Comparison of ENCODE assay signal across 8 cellular contexts in genomic region chr12:131894981-131895639, GRCh38.
DNase-seq lines count a peak whose midpoint lies in the region; ATAC-seq, FAIRE-seq and TF ChIP-seq lines count a peak whose summit lies in the region.

No MANE protein-coding gene starts in this region.

- TF ChIP-seq CTCF in HL-60 (IDR thresholded peaks at IDR 0.05; ENCODE audit: insufficient read depth, low read length): no peak

- H3K9me3 ChIP-seq in ES-I3 (ENCODE audit: control insufficient read depth, insufficient read depth, low read length) (no peaks in the 10 kb centered on the region), stomach smooth muscle (ENCODE audit: control insufficient read depth in 2 of 2, low read length in 2 of 2) (no peaks in the 10 kb centered on the region)

- ATAC-seq in HG03039 (IDR thresholded peaks at IDR 0.05; ENCODE audit: unreplicated experiment): no peak

- H3K4me3 ChIP-seq in HL-60 (replicated peaks; ENCODE audit: insufficient read depth, low read length) (peak overlapping the region; percentile 64), stomach smooth muscle (ENCODE audit: low read length in 2 of 2) (peak overlapping the region; percentile 84 to 85)

- H3K36me3 ChIP-seq in ES-I3 (ENCODE audit: insufficient read depth, low read length) (no peaks in the 10 kb centered on the region), stomach smooth muscle (ENCODE audit: control insufficient read depth in 2 of 2, insufficient read depth in 2 of 2, low read length in 2 of 2) (peaks cover 0 to 2% of the 10 kb centered on the region in 2 donors)

- H3K4me1 ChIP-seq in ES-I3 (ENCODE audit: insufficient read depth, low read length) (peaks cover 11% of the 10 kb centered on the region; the same call in 1 of the 2 replicates), stomach smooth muscle (ENCODE audit: control insufficient read depth, insufficient read depth, low read length) (peaks cover 19% of the 10 kb centered on the region)

- H3K27ac ChIP-seq in HL-60 (replicated peaks) (peak overlapping the region; percentile 66), stomach smooth muscle (ENCODE audit: low read length) (peak overlapping the region; percentile 98)

- H3K27me3 ChIP-seq in HL-60 (ENCODE audit: insufficient read depth, poor library complexity, severe bottlenecking) (no peaks in the 10 kb centered on the region), stomach smooth muscle (ENCODE audit: control insufficient read depth in 1 of 2, insufficient read depth in 2 of 2, low read length in 2 of 2) (no peaks in the 10 kb centered on the region)

- no peak for FAIRE-seq in HTR-8/SVneo (lab: Jason Lieb, UNC)

- DNase-seq in HL-60 (ENCODE audit: low read depth in 1 of 2, low spot score in 1 of 2) (no peak), astrocyte of the hippocampus (ENCODE audit: low read depth, low spot score) (peak; percentile 36), iris pigment epithelial cell (ENCODE audit: low read depth) (peak; percentile 22), HTR-8/SVneo (ENCODE audit: insufficient read length, low spot score) (no peak)
- no peak for DNase-seq in stimulated activated CD4-positive, alpha-beta T cell treated with anti-CD3 and anti-CD28 coated beads, Interleukin-4, amount 100 ng/mL, for 4 hours

- H3K9ac ChIP-seq in ES-I3 (ENCODE audit: low read depth, low read length) (peak overlapping the region; percentile 55; the same call in 1 of the 2 replicates), stomach smooth muscle (ENCODE audit: low read length in 2 of 2) (peak overlapping the region; percentile 94 to 95)

Comparison
In these comparisons a context has a peak if more than half of its experiments do, and no peak if none do; other contexts are left out.
1. DNase-seq: peak in astrocyte of the hippocampus (single experiment) and iris pigment epithelial cell (single experiment); none in HL-60 (0 of 2), stimulated activated CD4-positive, alpha-beta T cell treated with anti-CD3 and anti-CD28 coated beads, Interleukin-4, amount 100 ng/mL, for 4 hours (0 of 2) and HTR-8/SVneo (single experiment).